In genomic region chr2:43420310-43420903, GRCh38 we compare ENCODE assay signal across 1 cellular context.
TF ChIP-seq lines count a peak whose summit lies in the region.

No MANE protein-coding gene starts in this region.

TF ChIP-seq in HepG2, 621 proteins besides CTCF, POLR2A, EP300 and RAD21 (continued from another document):
- peak; percentile 50; the same call in 1 of the 2 replicates for TF ChIP-seq ZNF503 (CRISPR knock-in tag; IDR thresholded peaks at IDR 0.05)
- no peak for TF ChIP-seq SUZ12 (IDR thresholded peaks at IDR 0.05; ENCODE audit: low read depth, low read length)
- TF ChIP-seq CEBPG (CRISPR knock-in tag; IDR thresholded peaks at IDR 0.05) = peak; percentile 52
- peak; percentile 44 for TF ChIP-seq SOX5 (CRISPR knock-in tag; IDR thresholded peaks at IDR 0.05; ENCODE audit: borderline replicate concordance)
- no peak for TF ChIP-seq FOXP1 (IDR thresholded peaks at IDR 0.05)
- peak; percentile 46; the same call in 1 of the 2 replicates for TF ChIP-seq FOXP1 (CRISPR knock-in tag; IDR thresholded peaks at IDR 0.05)
- TF ChIP-seq NR2F2 (IDR thresholded peaks at IDR 0.05; ENCODE audit: borderline replicate concordance, low read depth) = peak; percentile 71; the same call in 1 of the 2 replicates
- TF ChIP-seq SP5 (CRISPR knock-in tag; IDR thresholded peaks at IDR 0.05; ENCODE audit: borderline replicate concordance, low read depth) = no peak
